Comparison of ENCODE assay signal across 8 cellular contexts in the genomic region with DNA sequence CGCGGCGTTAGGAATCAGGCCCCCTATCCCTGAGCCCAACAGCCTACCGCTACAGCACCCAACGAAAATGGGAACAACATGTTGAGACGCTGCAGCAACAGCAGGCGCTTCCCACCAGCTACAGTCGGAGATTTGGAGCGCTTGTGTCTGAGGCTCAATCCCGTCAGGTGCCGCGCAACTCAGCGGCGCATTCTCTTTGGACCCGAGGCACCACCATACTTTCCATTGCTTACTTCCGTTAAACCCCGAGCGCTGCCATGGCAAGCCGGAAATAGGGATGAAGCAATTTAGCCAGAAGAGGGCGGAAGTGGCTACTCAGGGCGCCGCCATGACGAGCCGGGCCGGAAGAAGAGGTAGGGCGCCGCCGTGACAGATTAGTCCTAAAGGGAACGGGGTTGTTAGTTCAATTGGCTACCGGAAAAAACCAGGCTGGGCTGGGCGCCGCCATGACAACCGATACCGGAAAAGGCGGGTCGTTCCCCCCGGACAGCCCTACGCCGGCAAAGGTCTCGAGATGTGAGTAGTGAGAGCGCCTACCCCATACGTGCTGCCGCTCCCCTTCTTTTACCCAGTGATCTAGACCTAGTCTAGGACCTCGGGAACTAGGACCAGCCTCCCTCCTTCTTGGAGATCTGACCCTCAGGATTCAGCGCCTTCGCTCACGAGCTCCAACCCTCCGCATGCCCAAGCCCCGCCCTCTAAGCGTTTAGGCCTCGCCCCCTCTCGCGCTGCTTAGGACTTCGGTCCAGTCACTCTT.
DNase-seq lines count a peak whose midpoint lies in the region; ATAC-seq lines count a peak whose summit lies in the region.

A gene with protein sequence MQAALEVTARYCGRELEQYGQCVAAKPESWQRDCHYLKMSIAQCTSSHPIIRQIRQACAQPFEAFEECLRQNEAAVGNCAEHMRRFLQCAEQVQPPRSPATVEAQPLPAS (plus strand): TSS at position 476 of the 757 bp plus-strand sequence. CDS start 39 bp downstream, at position 515.

- no peaks in the 10 kb centered on the region for H3K27me3 Mint-ChIP-seq in central memory CD8-positive, alpha-beta T cell

- H3K4me3 Mint-ChIP-seq in central memory CD8-positive, alpha-beta T cell, result peak within 1 kb of the TSS; percentile 92

- DNase-seq in AG08396 (ENCODE audit: low spot score) (peak; percentile 85), NCI-H446 (lab: John Stamatoyannopoulos, UW) (peak; percentile 90 to 94), iris pigment epithelial cell (ENCODE audit: low read depth) (peak; percentile 98)
- DNase-seq in central memory CD8-positive, alpha-beta T cell (ENCODE audit: low spot score in 2 of 2), result peak; percentile 85 to 93
- DNase-seq in stimulated activated CD4-positive, alpha-beta T cell treated with anti-CD3 and anti-CD28 coated beads, Interleukin-12 subunit alpha, Interleukin-12 subunit beta, amount 100 ng/mL, for 24 hours (ENCODE audit: low read depth in 2 of 2), result peak; percentile 88 to 90

- peaks cover 36% of the 10 kb centered on the region for H3K4me1 Mint-ChIP-seq in central memory CD8-positive, alpha-beta T cell

- peak within 1 kb of the TSS; percentile 99 for H3K27ac Mint-ChIP-seq in central memory CD8-positive, alpha-beta T cell (ENCODE audit: low read depth)

- ATAC-seq in GM19023 (IDR thresholded peaks at IDR 0.05; ENCODE audit: unreplicated experiment) (peak; percentile 88), HG03196 (IDR thresholded peaks at IDR 0.05; ENCODE audit: unreplicated experiment) (peak; percentile 81)
- peak; percentile 89 to 90 for ATAC-seq in activated CD4-positive, CD25-positive, alpha-beta regulatory T cell treated with anti-CD3 and anti-CD28 coated beads, Interleukin-2, amount 50 U/mL, for 24 hours
- peak; percentile 94 for ATAC-seq in central memory CD8-positive, alpha-beta T cell (replicated peaks; ENCODE audit: extremely low read depth, poor library complexity, severe bottlenecking)

- H3K9me3 Mint-ChIP-seq in central memory CD8-positive, alpha-beta T cell, result no peaks in the 10 kb centered on the region

- H3K36me3 Mint-ChIP-seq in central memory CD8-positive, alpha-beta T cell (ENCODE audit: insufficient read depth), result peaks cover 26% of the 10 kb centered on the region

Comparison
In these comparisons a context has a peak if more than half of its experiments do, and no peak if none do; other contexts are left out.
1. Peak in every context shown above with its lines: DNase-seq and ATAC-seq.